In genomic region chr17:39223907-39224777, GRCh38 we compare ENCODE assay signal across 16 cellular contexts. TPM values are rescaled to one million over a fixed set of nuclear protein-coding genes. Genes with fewer than 3 reads are reported as not detected.
DNase-seq lines count a peak whose midpoint lies in the region; ATAC-seq and TF ChIP-seq lines count a peak whose summit lies in the region.
"Had no signal": no experiment of that assay in that cellular context is flagged by ENCODE, and none has a peak within 500 bp of the region (broad histone marks: within the 10 kb centered on the region; RNA-seq: fewer than 3 reads in every experiment).

No MANE protein-coding gene starts in this region.

- H3K4me3 Mint-ChIP-seq in activated naive CD4-positive, alpha-beta T cell treated with anti-CD3 and anti-CD28 coated beads for 36 hours = peak overlapping the region; percentile 20
- H3K4me3 Mint-ChIP-seq in activated B cell treated with CpG ODN at 0.5 μM for 24 hours = peak overlapping the region; percentile 44

- H3K9me3 Mint-ChIP-seq in activated naive CD4-positive, alpha-beta T cell treated with anti-CD3 and anti-CD28 coated beads for 36 hours = no peaks in the 10 kb centered on the region
- no peaks in the 10 kb centered on the region for H3K9me3 Mint-ChIP-seq in activated naive CD4-positive, alpha-beta T cell treated with anti-CD3 and anti-CD28 coated beads, Interleukin-2, amount 50 U/mL, for 72 hours
- H3K9me3 Mint-ChIP-seq in activated B cell treated with CpG ODN at 0.5 μM for 24 hours = no peaks in the 10 kb centered on the region

- no peak overlapping the region for H3K27ac ChIP-seq in stomach
- H3K27ac ChIP-seq in testis = no peak overlapping the region
- H3K27ac ChIP-seq: right lobe of liver, upper lobe of right lung had no signal

- H3K36me3 ChIP-seq in stomach = no peaks in the 10 kb centered on the region
- no peaks in the 10 kb centered on the region for H3K36me3 ChIP-seq in testis (ENCODE audit: low read depth, missing control alignments)
- H3K36me3 ChIP-seq: right lobe of liver, upper lobe of right lung had no signal

- DNase-seq in activated naive CD4-positive, alpha-beta T cell treated with anti-CD3 and anti-CD28 coated beads for 36 hours = no peak
- no peak for DNase-seq in activated naive CD4-positive, alpha-beta T cell treated with anti-CD3 and anti-CD28 coated beads, Interleukin-2, amount 50 U/mL, for 72 hours (ENCODE audit: low spot score in 2 of 2)
- no peak for DNase-seq in activated B cell treated with CpG ODN at 0.5 μM for 24 hours
- DNase-seq in islet precursor cell = peak; percentile 52
- no peak for DNase-seq in stomach
- no peak for DNase-seq in testis
- no peak for DNase-seq in UCSD-AML1 (lab: John Stamatoyannopoulos, UW; ENCODE audit: unreplicated experiment)
- DNase-seq: activated naive CD4-positive, alpha-beta T cell; foreskin fibroblast; GDM1; NCI-H187; right lobe of liver; SW 1271; upper lobe of right lung had no signal

- peaks cover 14 to 80% (median 30%) of the 10 kb centered on the region in 3 donors for H3K27me3 ChIP-seq in stomach
- no peaks in the 10 kb centered on the region for H3K27me3 ChIP-seq in testis

- intact Hi-C loops in activated naive CD4-positive, alpha-beta T cell treated with anti-CD3 and anti-CD28 coated beads for 36 hours (cut with micrococcal nuclease) = no loop called here
- intact Hi-C loops in activated B cell treated with CpG ODN at 0.5 μM for 24 hours (cut with micrococcal nuclease) = loop anchor here (2.0 kb wide), 2 partner anchors 15 kb away; no protein-coding TSS in a partner anchor
- intact Hi-C loops in stomach (cut with DNase I; ENCODE audit: low total_unique reads) = no loop called here
- intact Hi-C loops in testis (cut with DNase I; ENCODE audit: low total_unique reads) = no loop called here

- peaks cover 6% of the 10 kb centered on the region for H3K4me1 Mint-ChIP-seq in activated naive CD4-positive, alpha-beta T cell treated with anti-CD3 and anti-CD28 coated beads for 36 hours (ENCODE audit: low read depth)
- peaks cover 12% of the 10 kb centered on the region for H3K4me1 Mint-ChIP-seq in activated B cell treated with CpG ODN at 0.5 μM for 24 hours

- TF ChIP-seq EP300 in stomach (IDR thresholded peaks at IDR 0.05) = no peak

- peaks cover 36% of the 10 kb centered on the region for H3K27me3 Mint-ChIP-seq in activated naive CD4-positive, alpha-beta T cell treated with anti-CD3 and anti-CD28 coated beads for 36 hours (ENCODE audit: low read depth)
- H3K27me3 Mint-ChIP-seq in activated B cell treated with CpG ODN at 0.5 μM for 24 hours = peaks cover 32% of the 10 kb centered on the region

- 23 to 42% (median 34%) methylated on average over 27 to 33 of the region's 33 CpGs for WGBS in stomach, 5 donors
- 26 to 30% methylated on average over 31 to 33 of the region's 33 CpGs for WGBS in testis, 2 donors

- POLR2A ChIA-PET in activated B cell treated with CpG ODN at 0.5 μM for 24 hours (lab: Charles Lee) = interaction anchor here (0.6 to 1.4 kb wide), 3 partner anchors 18 to 40 kb away, joined by 3 read pairs; partner anchors contain the start of gene RPL19

- H3K36me3 Mint-ChIP-seq in activated naive CD4-positive, alpha-beta T cell treated with anti-CD3 and anti-CD28 coated beads for 36 hours (ENCODE audit: low read depth) = no peaks in the 10 kb centered on the region
- no peaks in the 10 kb centered on the region for H3K36me3 Mint-ChIP-seq in activated naive CD4-positive, alpha-beta T cell treated with anti-CD3 and anti-CD28 coated beads, Interleukin-2, amount 50 U/mL, for 72 hours
- no peaks in the 10 kb centered on the region for H3K36me3 Mint-ChIP-seq in activated B cell treated with CpG ODN at 0.5 μM for 24 hours (ENCODE audit: low read depth)
- H3K36me3 Mint-ChIP-seq: IgD-negative memory B cell had no signal

- peak overlapping the region in 3 of 4 donors; percentile 40 to 49 (median 43) for H3K4me3 ChIP-seq in stomach
- H3K4me3 ChIP-seq in testis = peak overlapping the region in 1 of 2 donors; percentile 59

- H3K9me3 ChIP-seq in stomach (no peaks in the 10 kb centered on the region), testis (no peaks in the 10 kb centered on the region)
- H3K9me3 ChIP-seq: right lobe of liver, upper lobe of right lung had no signal

- ATAC-seq in activated naive CD4-positive, alpha-beta T cell treated with anti-CD3 and anti-CD28 coated beads, Interleukin-2, amount 50 U/mL, for 72 hours = no peak
- ATAC-seq in activated B cell treated with CpG ODN at 0.5 μM for 24 hours (ENCODE audit: low read depth) = no peak
- no peak for ATAC-seq in GM19395 (IDR thresholded peaks at IDR 0.05; ENCODE audit: unreplicated experiment)

- CTCF ChIA-PET in activated naive CD4-positive, alpha-beta T cell treated with anti-CD3 and anti-CD28 coated beads for 36 hours (lab: Charles Lee) = interaction anchor here (0.7 to 1.7 kb wide), 5 partner anchors 8 to 21 kb away, joined by 3 to 9 read pairs (median 4); no protein-coding TSS in a partner anchor
- CTCF ChIA-PET in activated B cell treated with CpG ODN at 0.5 μM for 24 hours (lab: Charles Lee) = interaction anchor here (1.3 to 1.4 kb wide), 2 partner anchors 14 to 21 kb away, joined by 3 to 4 read pairs; no protein-coding TSS in a partner anchor

- TF ChIP-seq POLR2A in stomach (IDR thresholded peaks at IDR 0.05) (no peak), testis (IDR thresholded peaks at IDR 0.05) (no peak)

- TF ChIP-seq CTCF in activated B cell treated with CpG ODN at 0.5 μM for 24 hours (IDR thresholded peaks at IDR 0.05) = no peak
- TF ChIP-seq CTCF in stomach (IDR thresholded peaks at IDR 0.05) = no peak
- TF ChIP-seq CTCF in testis (IDR thresholded peaks at IDR 0.05) = no peak

- H3K4me1 ChIP-seq in stomach (peaks cover 15 to 26% (median 23%) of the 10 kb centered on the region in 4 donors), testis (peaks cover 11% of the 10 kb centered on the region)

- no peak overlapping the region for H3K27ac Mint-ChIP-seq in activated naive CD4-positive, alpha-beta T cell treated with anti-CD3 and anti-CD28 coated beads for 36 hours
- no peak overlapping the region for H3K27ac Mint-ChIP-seq in activated naive CD4-positive, alpha-beta T cell treated with anti-CD3 and anti-CD28 coated beads, Interleukin-2, amount 50 U/mL, for 72 hours
- peak overlapping the region; percentile 30 for H3K27ac Mint-ChIP-seq in activated B cell treated with CpG ODN at 0.5 μM for 24 hours

RNA-seq across cellular contexts. Expression of gene STAC2, which starts 1.6 kb away (rescaled TPM):
- total RNA-seq in activated naive CD4-positive, alpha-beta T cell treated with anti-CD3 and anti-CD28 coated beads for 36 hours = not detected
- total RNA-seq in activated naive CD4-positive, alpha-beta T cell treated with anti-CD3 and anti-CD28 coated beads, Interleukin-2, amount 50 U/mL, for 72 hours = not detected
- total RNA-seq in activated B cell treated with CpG ODN at 0.5 μM for 24 hours (not detected in 2 replicates), stomach (under 1 TPM in 1 of 5 donors, not detected in 4; under 0.01 TPM), testis (under 1 TPM; 0.24 to 0.37 TPM)
- polyA plus RNA-seq in stomach (under 1 TPM in 2 of 3 donors, not detected in 1; 0.15 to 0.20 TPM), testis (ENCODE audit: insufficient read depth, low read depth, low replicate concordance) (1.1 TPM)
- total RNA-seq: right lobe of liver had no signal
- polyA plus RNA-seq: IgD-negative memory B cell had no signal

RNA-seq across cellular contexts. Expression of gene RPL19, which starts 24.1 kb away (rescaled TPM):
- total RNA-seq in activated naive CD4-positive, alpha-beta T cell treated with anti-CD3 and anti-CD28 coated beads for 36 hours = 1,000 to 10,000 TPM; 3,280 to 3,392 TPM
- total RNA-seq in activated naive CD4-positive, alpha-beta T cell treated with anti-CD3 and anti-CD28 coated beads, Interleukin-2, amount 50 U/mL, for 72 hours = 1,000 to 10,000 TPM; 2,719 to 2,768 TPM
- total RNA-seq in activated B cell treated with CpG ODN at 0.5 μM for 24 hours (3,324 and 3,891 TPM in 2 replicates), stomach (1,000 to 10,000 TPM; 1,114 to 2,498 (median 1,672) TPM), testis (1,000 to 10,000 TPM in 1 of 2 donors, 100 to 1,000 TPM in 1; 954 to 1,719 TPM)
- polyA plus RNA-seq in stomach (1,000 to 10,000 TPM; 3,254 to 4,546 (median 3,773) TPM), testis (ENCODE audit: insufficient read depth, low read depth, low replicate concordance) (1,741 TPM)

RNA-seq across cellular contexts. Expression of gene CACNB1, which starts 26.7 kb away (rescaled TPM):
- 1 to 10 TPM; 5.3 to 5.9 TPM for total RNA-seq in activated naive CD4-positive, alpha-beta T cell treated with anti-CD3 and anti-CD28 coated beads for 36 hours
- 10 to 100 TPM; 15.0 to 26.6 TPM for total RNA-seq in activated naive CD4-positive, alpha-beta T cell treated with anti-CD3 and anti-CD28 coated beads, Interleukin-2, amount 50 U/mL, for 72 hours
- total RNA-seq in activated B cell treated with CpG ODN at 0.5 μM for 24 hours (4.5 and 5.7 TPM in 2 replicates), stomach (10 to 100 TPM in 2 of 5 donors, 1 to 10 TPM in 3; 4.2 to 57.2 (median 8.9) TPM), testis (10 to 100 TPM; 18.1 to 19.8 TPM)
- polyA plus RNA-seq in stomach (1 to 10 TPM; 2.4 to 2.7 (median 2.7) TPM), testis (ENCODE audit: insufficient read depth, low read depth, low replicate concordance) (11.3 TPM)

RNA-seq across cellular contexts. Expression of gene ARL5C, which starts 58.2 kb away (rescaled TPM):
- total RNA-seq in activated naive CD4-positive, alpha-beta T cell treated with anti-CD3 and anti-CD28 coated beads for 36 hours = not detected
- total RNA-seq in activated naive CD4-positive, alpha-beta T cell treated with anti-CD3 and anti-CD28 coated beads, Interleukin-2, amount 50 U/mL, for 72 hours = under 1 TPM in 1 of 2 donors, not detected in 1; 0.25 TPM
- total RNA-seq in activated B cell treated with CpG ODN at 0.5 μM for 24 hours (not detected in 2 replicates), stomach (not detected), testis (not detected)
- polyA plus RNA-seq in stomach (not detected), testis (ENCODE audit: insufficient read depth, low read depth, low replicate concordance) (not detected)
- total RNA-seq: right lobe of liver, upper lobe of right lung had no signal
- polyA plus RNA-seq: IgD-negative memory B cell had no signal
